ENCODE assay signal across 17 cellular contexts in genomic region chr16:27780468-27781194, GRCh38.
DNase-seq lines count a peak whose midpoint lies in the region; TF ChIP-seq lines count a peak whose summit lies in the region.
"Had no signal": no experiment of that assay in that cellular context is flagged by ENCODE, and none has a peak within 500 bp of the region (broad histone marks: within the 10 kb centered on the region; RNA-seq: fewer than 3 reads in every experiment).

No MANE protein-coding gene starts in this region.

- no peak overlapping the region for H3K27ac Mint-ChIP-seq in glutamatergic neuron (ENCODE audit: unreplicated experiment)
- H3K27ac Mint-ChIP-seq in osteocyte (ENCODE audit: unreplicated experiment): no peak overlapping the region
- H3K27ac Mint-ChIP-seq: B cell, IgD-negative memory B cell had no signal

- no peak overlapping the region for H2AK5ac ChIP-seq in trophoblast cell (ENCODE audit: low read length)

- no peaks in the 10 kb centered on the region for H3K27me3 ChIP-seq in WERI-Rb-1 (ENCODE audit: insufficient read depth, low read depth, severe bottlenecking)
- no peaks in the 10 kb centered on the region for H3K27me3 ChIP-seq in trophoblast cell (ENCODE audit: insufficient read depth, low read length)
- H3K27me3 ChIP-seq: MG63 had no signal

- H3K4ac ChIP-seq in trophoblast cell (ENCODE audit: low read depth, low read length): no peak overlapping the region

- H3K14ac ChIP-seq in trophoblast cell (ENCODE audit: low read length): no peak overlapping the region

- no peak overlapping the region for H4K8ac ChIP-seq in trophoblast cell (ENCODE audit: low read depth, low read length)

- no peak for TF ChIP-seq CTCF in WERI-Rb-1 (IDR thresholded peaks at IDR 0.05; ENCODE audit: low read depth, low read length)
- TF ChIP-seq CTCF in glutamatergic neuron (IDR thresholded peaks at IDR 0.05; ENCODE audit: partially characterized antibody, unreplicated experiment): no peak
- TF ChIP-seq CTCF in osteocyte (IDR thresholded peaks at IDR 0.05): no peak

- H3K23ac ChIP-seq in trophoblast cell (ENCODE audit: low read length): no peak overlapping the region

- no peaks in the 10 kb centered on the region for H3K36me3 Mint-ChIP-seq in glutamatergic neuron (ENCODE audit: unreplicated experiment)
- no peaks in the 10 kb centered on the region for H3K36me3 Mint-ChIP-seq in osteocyte (ENCODE audit: unreplicated experiment)
- H3K36me3 Mint-ChIP-seq: IgD-negative memory B cell had no signal

- DNase-seq in NCI-H82 (lab: John Stamatoyannopoulos, UW) (peak; percentile 34), NCI-H82 treated with DMSO at 0.1 percent for 48 hours (lab: John Stamatoyannopoulos, UW; ENCODE audit: unreplicated experiment) (no peak), WERI-Rb-1 (peak; percentile 29), glutamatergic neuron (peak; percentile 1), trophoblast cell (no peak), NCI-H345 treated with DMSO at 0.1 percent for 48 hours (lab: John Stamatoyannopoulos, UW; ENCODE audit: unreplicated experiment) (no peak), dedifferentiated amniotic fluid mesenchymal stem cell (ENCODE audit: extremely low spot score) (no peak), osteocyte (ENCODE audit: extremely low spot score, unreplicated experiment) (no peak)
- DNase-seq: DND-41, Kasumi-1, NCI-H146, SHP77 treated with DMSO at 0.1 percent for 48 hours had no signal

- H3K27ac ChIP-seq in WERI-Rb-1 (no peak overlapping the region; the same call in 1 of the 2 replicates), trophoblast cell (ENCODE audit: low read depth, low read length) (no peak overlapping the region)
- H3K27ac ChIP-seq: 22Rv1, HL-60 had no signal

- H4K12ac ChIP-seq in trophoblast cell (ENCODE audit: low read depth, low read length): no peak overlapping the region

- H3K79me2 ChIP-seq in trophoblast cell (ENCODE audit: control insufficient read depth, insufficient read depth, low read length, poor library complexity): no peaks in the 10 kb centered on the region

- H3K4me3 Mint-ChIP-seq in glutamatergic neuron (ENCODE audit: unreplicated experiment) (no peak overlapping the region), osteocyte (ENCODE audit: unreplicated experiment) (no peak overlapping the region)
- H3K4me3 Mint-ChIP-seq: B cell, IgD-negative memory B cell had no signal

- H2BK120ac ChIP-seq in trophoblast cell (ENCODE audit: insufficient read depth, low read length, poor library complexity): no peak overlapping the region

- H3K4me2 ChIP-seq in trophoblast cell (ENCODE audit: low read length): no peak overlapping the region

- H3K36me3 ChIP-seq in WERI-Rb-1 (peaks cover 37% of the 10 kb centered on the region), trophoblast cell (ENCODE audit: control insufficient read depth in 1 of 2, insufficient read depth in 2 of 2, low read length in 2 of 2) (peaks cover 0 to 3% of the 10 kb centered on the region in 2 experiments)
- H3K36me3 ChIP-seq: MG63 had no signal

- no CpG with 5 or more reads among the region's 8 CpGs for WGBS in trophoblast cell (ENCODE audit: extremely low coverage, insufficient coverage, insufficient read length)

- H3K9ac ChIP-seq in trophoblast cell (ENCODE audit: low read length): no peak overlapping the region

- peak overlapping the region; percentile 1 for H4K91ac ChIP-seq in trophoblast cell (ENCODE audit: low read depth, low read length)

- H2BK12ac ChIP-seq in trophoblast cell (ENCODE audit: low read length): no peak overlapping the region

- no peak overlapping the region for H3K18ac ChIP-seq in trophoblast cell (ENCODE audit: low read length)

- peaks cover 14% of the 10 kb centered on the region for H3K4me1 Mint-ChIP-seq in glutamatergic neuron (ENCODE audit: low read depth, unreplicated experiment)
- no peaks in the 10 kb centered on the region for H3K4me1 Mint-ChIP-seq in osteocyte (ENCODE audit: unreplicated experiment)
- H3K4me1 Mint-ChIP-seq: B cell, IgD-negative memory B cell had no signal

- H3K9me3 Mint-ChIP-seq in glutamatergic neuron (ENCODE audit: unreplicated experiment): no peaks in the 10 kb centered on the region
- no peaks in the 10 kb centered on the region for H3K9me3 Mint-ChIP-seq in osteocyte (ENCODE audit: unreplicated experiment)
- H3K9me3 Mint-ChIP-seq: IgD-negative memory B cell had no signal

- H3K4me1 ChIP-seq in trophoblast cell (ENCODE audit: control insufficient read depth in 1 of 2, insufficient read depth in 2 of 2, low read length in 2 of 2): peaks cover 6 to 15% of the 10 kb centered on the region in 2 experiments

- H3K9me3 ChIP-seq in WERI-Rb-1 (ENCODE audit: severe bottlenecking) (no peaks in the 10 kb centered on the region), trophoblast cell (ENCODE audit: insufficient read depth, low read depth, low read length) (no peaks in the 10 kb centered on the region)
- H3K9me3 ChIP-seq: MG63 had no signal

- H2BK5ac ChIP-seq in trophoblast cell (ENCODE audit: low read depth, low read length, poor library complexity): no peak overlapping the region

- H3K4me3 ChIP-seq in WERI-Rb-1 (ENCODE audit: low read depth, low read length) (no peak overlapping the region), trophoblast cell (ENCODE audit: low read depth, low read length) (no peak overlapping the region)
- H3K4me3 ChIP-seq: MG63 had no signal

- H3K79me1 ChIP-seq in trophoblast cell (ENCODE audit: low read length): no peaks in the 10 kb centered on the region

- H2AFZ ChIP-seq in trophoblast cell (ENCODE audit: insufficient read depth, low read length, poor library complexity): no peak overlapping the region

- H3K27me3 Mint-ChIP-seq in glutamatergic neuron (ENCODE audit: unreplicated experiment) (peaks cover 7% of the 10 kb centered on the region), osteocyte (ENCODE audit: unreplicated experiment) (no peaks in the 10 kb centered on the region)
- H3K27me3 Mint-ChIP-seq: B cell had no signal

Comparison
In these comparisons a context has a peak if more than half of its experiments do, and no peak if none do; other contexts are left out.
1. DNase-seq: peak in NCI-H82 (single experiment), WERI-Rb-1 (single experiment) and glutamatergic neuron (single experiment); none in NCI-H82 treated with DMSO at 0.1 percent for 48 hours (single experiment), trophoblast cell (0 of 2), NCI-H345 treated with DMSO at 0.1 percent for 48 hours (single experiment), dedifferentiated amniotic fluid mesenchymal stem cell (single experiment) and osteocyte (single experiment).